In genomic region chr3:48663489-48664312, GRCh38 we compare ENCODE assay signal across 1 cellular context.
TF ChIP-seq lines count a peak whose summit lies in the region.

No MANE protein-coding gene starts in this region.

TF ChIP-seq in K562, 482 proteins besides CTCF, POLR2A, EP300 and RAD21 (continued from another document and continues in another):
- TF ChIP-seq BCLAF1 (IDR thresholded peaks at IDR 0.05; ENCODE audit: borderline replicate concordance in 1 of 2, control insufficient read depth in 1 of 2, low read depth in 2 of 2, low read length in 1 of 2), result no peak
- no peak for TF ChIP-seq GTF2E2 (tag; IDR thresholded peaks at IDR 0.05)
- no peak for TF ChIP-seq CREB5 (CRISPR knock-in tag; IDR thresholded peaks at IDR 0.05)
- no peak for TF ChIP-seq TAF9B (IDR thresholded peaks at IDR 0.05; ENCODE audit: partially characterized antibody)
- TF ChIP-seq RBM25 (IDR thresholded peaks at IDR 0.05; ENCODE audit: low read depth, low read length, severe bottlenecking), result no peak
- TF ChIP-seq NR2C1 (IDR thresholded peaks at IDR 0.05), result no peak
- no peak for TF ChIP-seq NR2C1 (tag; IDR thresholded peaks at IDR 0.05)
- no peak; the same call in none of the 2 replicates for TF ChIP-seq MTA3 (IDR thresholded peaks at IDR 0.05; ENCODE audit: borderline replicate concordance)
- no peak for TF ChIP-seq MTF1 (CRISPR knock-in tag; IDR thresholded peaks at IDR 0.05; ENCODE audit: borderline replicate concordance)
- TF ChIP-seq KLF1 (tag; IDR thresholded peaks at IDR 0.05), result peak; percentile 60; the same call in 1 of the 2 replicates
- no peak for TF ChIP-seq ZNF277 (CRISPR knock-in tag; IDR thresholded peaks at IDR 0.05; ENCODE audit: borderline replicate concordance)
- TF ChIP-seq ZBTB43 (CRISPR knock-in tag; IDR thresholded peaks at IDR 0.05), result no peak
- TF ChIP-seq CEBPB (tag; IDR thresholded peaks at IDR 0.05), result no peak; the same call in 1 of the 2 replicates
- TF ChIP-seq ZC3H11A (IDR thresholded peaks at IDR 0.05; ENCODE audit: low read depth, low read length), result no peak
- TF ChIP-seq MBD2 (IDR thresholded peaks at IDR 0.05; ENCODE audit: borderline replicate concordance, low read depth), result no peak
- TF ChIP-seq NFIX (CRISPR knock-in tag; IDR thresholded peaks at IDR 0.05; ENCODE audit: low read depth), result no peak
- no peak for TF ChIP-seq SMAD4 (CRISPR knock-in tag; conservative IDR thresholded peaks at IDR 0.05)
- peak; percentile 93 for TF ChIP-seq SOX6 (IDR thresholded peaks at IDR 0.05)
- no peak for TF ChIP-seq PPARD (CRISPR knock-in tag; IDR thresholded peaks at IDR 0.05)
- no peak for TF ChIP-seq POLR3A (IDR thresholded peaks at IDR 0.05; ENCODE audit: borderline replicate concordance, extremely low read depth, insufficient read depth, insufficient read length)
- TF ChIP-seq E2F1 (CRISPR knock-in tag; IDR thresholded peaks at IDR 0.05), result peak; percentile 56; the same call in 1 of the 2 replicates
- TF ChIP-seq PHF21A (IDR thresholded peaks at IDR 0.05; ENCODE audit: borderline replicate concordance, low read depth), result 0 out of 2 replicates have a peak, but pooled peaks have one; percentile 21
- TF ChIP-seq PCBP1 (IDR thresholded peaks at IDR 0.05; ENCODE audit: low read depth, low read length, poor library complexity, severe bottlenecking), result no peak
- no peak for TF ChIP-seq XRCC4 (IDR thresholded peaks at IDR 0.05; ENCODE audit: extremely low read depth, insufficient read depth, insufficient read length)
- peak in 1 of 2 experiments; percentile 53; a peak in 1 of 4 replicates for TF ChIP-seq SRF (CRISPR knock-in tag; IDR thresholded peaks at IDR 0.05)
- no peak for TF ChIP-seq SETDB1 (IDR thresholded peaks at IDR 0.05; ENCODE audit: low read length)
- TF ChIP-seq ZBTB1 (CRISPR knock-in tag; IDR thresholded peaks at IDR 0.05; ENCODE audit: borderline replicate concordance, low read depth), result no peak
- TF ChIP-seq CCNT2 (IDR thresholded peaks at IDR 0.05; ENCODE audit: borderline replicate concordance, extremely low read depth, insufficient read length, low read depth, low read length), result no peak
- TF ChIP-seq TSHZ1 (CRISPR knock-in tag; IDR thresholded peaks at IDR 0.05), result no peak
- peak; percentile 66 for TF ChIP-seq ESRRA (IDR thresholded peaks at IDR 0.05; ENCODE audit: borderline replicate concordance, low read depth)
- no peak for TF ChIP-seq HOMEZ (CRISPR knock-in tag; IDR thresholded peaks at IDR 0.05)
- no peak for TF ChIP-seq CHCHD3 (CRISPR knock-in tag; IDR thresholded peaks at IDR 0.05)
- TF ChIP-seq GMEB1 (CRISPR knock-in tag; IDR thresholded peaks at IDR 0.05), result no peak
- no peak for TF ChIP-seq CCAR2 (IDR thresholded peaks at IDR 0.05; ENCODE audit: low read depth, low read length)
- 0 out of 4 replicates have a peak, but pooled peaks of 1 of the 2 experiments have one; percentile 2 for TF ChIP-seq RCOR1 (IDR thresholded peaks at IDR 0.05; ENCODE audit: borderline replicate concordance in 1 of 2, low read depth in 2 of 2, low read length in 2 of 2)
- TF ChIP-seq BMI1 (IDR thresholded peaks at IDR 0.05; ENCODE audit: low read length), result no peak
- TF ChIP-seq THAP12 (CRISPR knock-in tag; IDR thresholded peaks at IDR 0.05), result no peak
- no peak for TF ChIP-seq NCOA2 (IDR thresholded peaks at IDR 0.05; ENCODE audit: partially characterized antibody in 2 of 2)
- TF ChIP-seq USF1 (CRISPR knock-in tag; IDR thresholded peaks at IDR 0.05), result peak; percentile 56; the same call in 1 of the 2 replicates
- peak; percentile 82 for TF ChIP-seq SP1 (CRISPR knock-in tag; IDR thresholded peaks at IDR 0.05)
- TF ChIP-seq CBFB (CRISPR knock-in tag; IDR thresholded peaks at IDR 0.05), result no peak
- peak; percentile 72 for TF ChIP-seq GABPA (tag; conservative IDR thresholded peaks at IDR 0.05; ENCODE audit: low read depth)
- TF ChIP-seq POLR3G (IDR thresholded peaks at IDR 0.05; ENCODE audit: extremely low read depth, insufficient read length, insufficient replicate concordance), result no peak
- no peak for TF ChIP-seq CBX2 (IDR thresholded peaks at IDR 0.05; ENCODE audit: insufficient read depth, low read length, poor library complexity, severe bottlenecking)
- TF ChIP-seq RAD51 (IDR thresholded peaks at IDR 0.05; ENCODE audit: borderline replicate concordance, low read depth), result no peak
- TF ChIP-seq ARHGAP35 (IDR thresholded peaks at IDR 0.05; ENCODE audit: partially characterized antibody), result no peak
